Comparison of ENCODE assay signal across 20 cellular contexts in the genomic region with DNA sequence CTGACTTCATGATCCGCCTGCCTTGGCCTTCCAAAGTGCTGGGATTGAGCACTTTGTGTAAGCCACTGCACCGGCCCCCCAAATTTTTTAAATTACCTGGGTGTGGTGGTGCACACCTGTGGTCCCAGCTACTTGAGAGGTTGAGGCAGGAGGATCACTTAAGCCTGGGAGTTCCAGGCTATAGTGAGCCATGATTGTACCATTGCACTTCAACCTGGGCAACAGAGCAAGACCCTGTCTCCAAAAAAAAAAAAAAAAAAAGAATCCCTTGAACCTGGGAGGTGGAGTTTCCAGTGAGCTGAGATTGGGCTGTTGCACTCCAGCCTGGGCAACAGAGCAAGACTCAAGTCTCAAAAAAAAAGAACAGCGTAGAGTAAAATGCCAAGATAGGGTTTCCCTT. TPM values are rescaled to one million over a fixed set of nuclear protein-coding genes. Genes with fewer than 3 reads are reported as not detected.
DNase-seq lines count a peak whose midpoint lies in the region; ATAC-seq and TF ChIP-seq lines count a peak whose summit lies in the region.
"Had no signal": no experiment of that assay in that cellular context is flagged by ENCODE, and none has a peak within 500 bp of the region (broad histone marks: within the 10 kb centered on the region; RNA-seq: fewer than 3 reads in every experiment).

No MANE protein-coding gene starts in this region.

- H3K27ac Mint-ChIP-seq in activated T-cell treated with anti-CD3 and anti-CD28 coated beads, Interleukin-2, amount 50 U/mL, for 24 hours, result peak overlapping the region; percentile 84
- peak overlapping the region in 8 of 9 donors; percentile 7 to 94 (median 87) for H3K27ac Mint-ChIP-seq in naive thymus-derived CD4-positive, alpha-beta T cell
- H3K27ac Mint-ChIP-seq in osteocyte (ENCODE audit: unreplicated experiment), result no peak overlapping the region

- DNase-seq in activated T-cell treated with anti-CD3 and anti-CD28 coated beads, Interleukin-2, amount 50 U/mL, for 24 hours, result no peak
- no peak for DNase-seq in activated T-cell treated with anti-CD3 and anti-CD28 coated beads, Interleukin-2, amount 50 U/mL, for 4 hours
- no peak for DNase-seq in naive thymus-derived CD4-positive, alpha-beta T cell
- DNase-seq in osteocyte (ENCODE audit: extremely low spot score, unreplicated experiment), result no peak
- DNase-seq in effector CD4-positive, alpha-beta T cell, result no peak
- DNase-seq: ACHN, foreskin melanocyte, hippocampal formation, midbrain, NCI-H1694 treated with DMSO at 0.1 percent for 48 hours, NCI-H2171 treated with DMSO at 0.1 percent for 48 hours, NCI-H526, posterior cingulate gyrus, sigmoid colon had no signal

- no peaks in the 10 kb centered on the region for H3K9me3 Mint-ChIP-seq in activated T-cell treated with anti-CD3 and anti-CD28 coated beads, Interleukin-2, amount 50 U/mL, for 24 hours
- no peaks in the 10 kb centered on the region for H3K9me3 Mint-ChIP-seq in activated T-cell treated with anti-CD3 and anti-CD28 coated beads, Interleukin-2, amount 50 U/mL, for 4 hours
- H3K9me3 Mint-ChIP-seq in naive thymus-derived CD4-positive, alpha-beta T cell, result no peaks in the 10 kb centered on the region
- no peaks in the 10 kb centered on the region for H3K9me3 Mint-ChIP-seq in osteocyte (ENCODE audit: unreplicated experiment)
- H3K9me3 Mint-ChIP-seq: neural crest cell had no signal

- H3K4me1 Mint-ChIP-seq in activated T-cell treated with anti-CD3 and anti-CD28 coated beads, Interleukin-2, amount 50 U/mL, for 24 hours (ENCODE audit: low read depth), result peaks cover 47% of the 10 kb centered on the region
- peaks cover 47% of the 10 kb centered on the region for H3K4me1 Mint-ChIP-seq in activated T-cell treated with anti-CD3 and anti-CD28 coated beads, Interleukin-2, amount 50 U/mL, for 4 hours (ENCODE audit: low read depth)
- H3K4me1 Mint-ChIP-seq in naive thymus-derived CD4-positive, alpha-beta T cell, result peaks cover 9 to 79% (median 46%) of the 10 kb centered on the region in 7 donors
- no peaks in the 10 kb centered on the region for H3K4me1 Mint-ChIP-seq in osteocyte (ENCODE audit: unreplicated experiment)

- no peak for TF ChIP-seq CTCF in osteocyte (IDR thresholded peaks at IDR 0.05)

- CTCF ChIA-PET in naive thymus-derived CD4-positive, alpha-beta T cell (lab: Charles Lee), result interaction anchor here (1.1 to 1.3 kb wide), 2 partner anchors 31 to 37 kb away, joined by 4 to 5 read pairs; no protein-coding TSS in a partner anchor

- ATAC-seq in activated T-cell treated with anti-CD3 and anti-CD28 coated beads, Interleukin-2, amount 50 U/mL, for 4 hours, result no peak
- ATAC-seq in naive thymus-derived CD4-positive, alpha-beta T cell, result no peak
- ATAC-seq: esophagus mucosa had no signal

- H3K4me3 ChIP-seq in naive thymus-derived CD4-positive, alpha-beta T cell (ENCODE audit: low read length), result no peak overlapping the region
- H3K4me3 ChIP-seq: BLaER1 treated with 17β-estradiol and CSF1 and Interleukin-3, amounts not matched to agents 10 nM and 100 nM; Peyer's patch; sigmoid colon had no signal

- no peaks in the 10 kb centered on the region for H3K9me3 ChIP-seq in KOPT-K1 (ENCODE audit: insufficient read depth, low read length, poor library complexity, severe bottlenecking)
- no peaks in the 10 kb centered on the region for H3K9me3 ChIP-seq in naive thymus-derived CD4-positive, alpha-beta T cell (ENCODE audit: control insufficient read depth in 2 of 3, low read length in 3 of 3)
- H3K9me3 ChIP-seq: BLaER1 treated with 17β-estradiol and CSF1 and Interleukin-3, amounts not matched to agents 10 nM and 100 nM; Peyer's patch; sigmoid colon had no signal

- peaks cover 100% of the 10 kb centered on the region for H3K36me3 Mint-ChIP-seq in activated T-cell treated with anti-CD3 and anti-CD28 coated beads, Interleukin-2, amount 50 U/mL, for 24 hours (ENCODE audit: low read depth)
- peaks cover 45% of the 10 kb centered on the region for H3K36me3 Mint-ChIP-seq in activated T-cell treated with anti-CD3 and anti-CD28 coated beads, Interleukin-2, amount 50 U/mL, for 4 hours (ENCODE audit: insufficient read depth)
- peaks cover 11 to 50% (median 34%) of the 10 kb centered on the region in 5 donors for H3K36me3 Mint-ChIP-seq in naive thymus-derived CD4-positive, alpha-beta T cell
- peaks cover 52% of the 10 kb centered on the region for H3K36me3 Mint-ChIP-seq in osteocyte (ENCODE audit: unreplicated experiment)

- no peak overlapping the region for H3K4me3 Mint-ChIP-seq in activated T-cell treated with anti-CD3 and anti-CD28 coated beads, Interleukin-2, amount 50 U/mL, for 24 hours
- H3K4me3 Mint-ChIP-seq in activated T-cell treated with anti-CD3 and anti-CD28 coated beads, Interleukin-2, amount 50 U/mL, for 4 hours, result no peak overlapping the region
- H3K4me3 Mint-ChIP-seq in naive thymus-derived CD4-positive, alpha-beta T cell, result peak overlapping the region in 7 of 10 donors; percentile 46 to 80 (median 66)
- no peak overlapping the region for H3K4me3 Mint-ChIP-seq in osteocyte (ENCODE audit: unreplicated experiment)
- H3K4me3 Mint-ChIP-seq: neural crest cell had no signal

- H3K27me3 Mint-ChIP-seq in activated T-cell treated with anti-CD3 and anti-CD28 coated beads, Interleukin-2, amount 50 U/mL, for 24 hours, result no peaks in the 10 kb centered on the region
- no peaks in the 10 kb centered on the region for H3K27me3 Mint-ChIP-seq in activated T-cell treated with anti-CD3 and anti-CD28 coated beads, Interleukin-2, amount 50 U/mL, for 4 hours (ENCODE audit: low read depth)
- H3K27me3 Mint-ChIP-seq in naive thymus-derived CD4-positive, alpha-beta T cell, result no peaks in the 10 kb centered on the region
- H3K27me3 Mint-ChIP-seq in osteocyte (ENCODE audit: unreplicated experiment), result no peaks in the 10 kb centered on the region

- H3K4me1 ChIP-seq in naive thymus-derived CD4-positive, alpha-beta T cell (ENCODE audit: control insufficient read depth in 2 of 2, insufficient read depth in 2 of 2, low read length in 2 of 2), result peaks cover 28 to 43% of the 10 kb centered on the region in 2 donors
- H3K4me1 ChIP-seq: sigmoid colon had no signal

- no peaks in the 10 kb centered on the region for H3K27me3 ChIP-seq in naive thymus-derived CD4-positive, alpha-beta T cell (ENCODE audit: control insufficient read depth in 2 of 2, insufficient read depth in 2 of 2, low read length in 2 of 2)
- H3K27me3 ChIP-seq: BLaER1 treated with 17β-estradiol and CSF1 and Interleukin-3, amounts not matched to agents 10 nM and 100 nM; Peyer's patch; sigmoid colon had no signal

- intact Hi-C loops in naive thymus-derived CD4-positive, alpha-beta T cell (cut with micrococcal nuclease), result loop anchor here in 1 of 2 donors (5.0 kb wide), 1 partner anchor 51 kb away; no protein-coding TSS in a partner anchor

- peak overlapping the region; percentile 37 for H3K27ac ChIP-seq in KOPT-K1 (ENCODE audit: low read depth, low read length, poor library complexity, severe bottlenecking)
- H3K27ac ChIP-seq in naive thymus-derived CD4-positive, alpha-beta T cell (ENCODE audit: low read depth, low read length), result peak overlapping the region; percentile 46
- H3K27ac ChIP-seq: BLaER1 treated with 17β-estradiol and CSF1 and Interleukin-3, amounts not matched to agents 10 nM and 100 nM; KMS-11; Peyer's patch; sigmoid colon had no signal

- POLR2A ChIA-PET in naive thymus-derived CD4-positive, alpha-beta T cell (lab: Charles Lee), result interaction anchor here (1.3 to 11.0 kb wide), 5 partner anchors 10 to 49 kb away, joined by 3 to 156 read pairs (median 15); partner anchors contain the start of gene VPS9D1

- H3K36me3 ChIP-seq in KOPT-K1 (ENCODE audit: insufficient read depth, low read length), result peaks cover 99% of the 10 kb centered on the region
- H3K36me3 ChIP-seq in naive thymus-derived CD4-positive, alpha-beta T cell (ENCODE audit: control insufficient read depth in 2 of 3, insufficient read depth in 3 of 3, low read length in 3 of 3), result peaks cover 32 to 89% (median 59%) of the 10 kb centered on the region in 3 experiments

RNA-seq across cellular contexts. Expression of gene ZNF276, which starts 15.2 kb away (rescaled TPM):
- 10 to 100 TPM; 33.1 to 40.7 (median 35.5) TPM for total RNA-seq in activated T-cell treated with anti-CD3 and anti-CD28 coated beads, Interleukin-2, amount 50 U/mL, for 4 hours
- 100 to 1,000 TPM in 4 of 5 experiments, 10 to 100 TPM in 1; 75.4 to 160 (median 137) TPM for total RNA-seq in naive thymus-derived CD4-positive, alpha-beta T cell
- polyA plus RNA-seq in naive thymus-derived CD4-positive, alpha-beta T cell, result 10 to 100 TPM; 17.0 to 65.1 TPM
- 21.3 and 23.0 TPM in 2 replicates for total RNA-seq in osteocyte

RNA-seq across cellular contexts. Expression of gene VPS9D1, which starts 15.9 kb away (rescaled TPM):
- 1 to 10 TPM; 2.2 to 4.8 (median 2.9) TPM for total RNA-seq in activated T-cell treated with anti-CD3 and anti-CD28 coated beads, Interleukin-2, amount 50 U/mL, for 4 hours
- total RNA-seq in naive thymus-derived CD4-positive, alpha-beta T cell, result 10 to 100 TPM; 11.2 to 28.9 (median 13.3) TPM
- polyA plus RNA-seq in naive thymus-derived CD4-positive, alpha-beta T cell, result 1 to 10 TPM in 1 of 2 donors, under 1 TPM in 1; 0.93 to 1.5 TPM
- total RNA-seq in osteocyte, result 22.0 TPM in 2 replicates

RNA-seq across cellular contexts. Expression of gene SPATA2L, which starts 35.0 kb away (rescaled TPM):
- 10 to 100 TPM; 13.6 to 16.4 (median 14.3) TPM for total RNA-seq in activated T-cell treated with anti-CD3 and anti-CD28 coated beads, Interleukin-2, amount 50 U/mL, for 4 hours
- 10 to 100 TPM in 3 of 5 experiments, 1 to 10 TPM in 2; 8.4 to 32.2 (median 12.0) TPM for total RNA-seq in naive thymus-derived CD4-positive, alpha-beta T cell
- polyA plus RNA-seq in naive thymus-derived CD4-positive, alpha-beta T cell, result 10 to 100 TPM in 1 of 2 donors, 1 to 10 TPM in 1; 7.0 to 12.4 TPM
- 9.5 and 12.3 TPM in 2 replicates for total RNA-seq in osteocyte

RNA-seq across cellular contexts. Expression of gene CDK10, which starts 50.1 kb away (rescaled TPM):
- 10 to 100 TPM; 76.3 to 82.5 (median 81.9) TPM for total RNA-seq in activated T-cell treated with anti-CD3 and anti-CD28 coated beads, Interleukin-2, amount 50 U/mL, for 4 hours
- total RNA-seq in naive thymus-derived CD4-positive, alpha-beta T cell, result 100 to 1,000 TPM in 3 of 5 experiments, 10 to 100 TPM in 2; 91.5 to 150 (median 102) TPM
- polyA plus RNA-seq in naive thymus-derived CD4-positive, alpha-beta T cell, result 10 to 100 TPM; 32.8 to 68.4 TPM
- 67.2 and 91.5 TPM in 2 replicates for total RNA-seq in osteocyte

Comparison
In these comparisons a context has a peak if more than half of its experiments do, and no peak if none do; other contexts are left out.
1. H3K4me3 Mint-ChIP-seq: peak in naive thymus-derived CD4-positive, alpha-beta T cell (7 of 10); none in activated T-cell treated with anti-CD3 and anti-CD28 coated beads, Interleukin-2, amount 50 U/mL, for 24 hours (single experiment), activated T-cell treated with anti-CD3 and anti-CD28 coated beads, Interleukin-2, amount 50 U/mL, for 4 hours (single experiment) and osteocyte (single experiment).